Comparison of ENCODE assay signal across 15 cellular contexts in the genomic region with DNA sequence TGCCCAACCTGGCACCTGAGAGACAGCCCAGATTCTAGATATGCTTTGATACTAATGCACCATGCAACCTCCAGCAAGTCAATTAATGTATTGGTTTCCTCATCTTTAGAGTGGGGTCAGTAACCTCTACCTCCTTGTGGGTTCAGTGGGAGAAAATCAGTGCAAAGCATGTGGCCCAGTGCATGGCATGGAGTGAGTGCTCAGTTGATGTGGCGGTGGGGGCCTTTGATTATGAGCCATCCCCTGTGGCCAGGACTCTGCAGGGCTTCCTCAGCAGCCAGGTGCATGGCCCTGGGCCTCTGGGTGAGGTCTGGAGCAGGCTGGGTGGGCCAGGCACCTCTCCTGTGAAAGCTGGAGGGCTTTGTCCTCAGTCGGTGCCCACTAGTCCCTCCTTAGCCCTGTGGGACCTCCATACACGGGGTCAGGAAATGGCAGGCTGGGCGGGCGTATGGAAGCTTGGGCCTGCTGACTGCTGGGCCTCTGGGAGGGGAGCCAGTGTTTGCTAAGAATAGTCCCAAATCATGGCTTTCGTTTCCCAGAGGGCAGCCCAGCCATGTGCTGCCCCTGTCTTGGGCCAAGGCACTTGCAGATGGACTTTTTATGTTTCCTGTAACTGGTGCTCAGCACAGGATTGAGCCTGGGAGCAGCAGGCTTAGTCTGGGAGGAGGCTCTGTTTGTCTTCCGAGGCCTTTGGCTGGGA. TPM values are rescaled to one million over a fixed set of nuclear protein-coding genes. Genes with fewer than 3 reads are reported as not detected.
DNase-seq lines count a peak whose midpoint lies in the region; ATAC-seq and TF ChIP-seq lines count a peak whose summit lies in the region.
"Had no signal": no experiment of that assay in that cellular context is flagged by ENCODE, and none has a peak within 500 bp of the region (broad histone marks: within the 10 kb centered on the region; RNA-seq: fewer than 3 reads in every experiment).

No MANE protein-coding gene starts in this region.

- no peak overlapping the region for H2AK5ac ChIP-seq in neuronal stem cell (ENCODE audit: low read depth, low read length)

- no peak overlapping the region for H2BK15ac ChIP-seq in neuronal stem cell (ENCODE audit: low read length)

- no peak overlapping the region for H3K27ac Mint-ChIP-seq in activated T-helper 17 cell treated with anti-CD3 and anti-CD28 coated beads, Interleukin-2, amount 50 U/mL, for 72 hours
- H3K27ac Mint-ChIP-seq: CD8-positive, alpha-beta T cell; effector memory CD8-positive, alpha-beta T cell had no signal

- no peak overlapping the region for H3K4me3 Mint-ChIP-seq in activated T-helper 17 cell treated with anti-CD3 and anti-CD28 coated beads, Interleukin-2, amount 50 U/mL, for 72 hours
- H3K4me3 Mint-ChIP-seq: CD8-positive, alpha-beta T cell; effector memory CD8-positive, alpha-beta T cell had no signal

- no peaks in the 10 kb centered on the region for H3K36me3 ChIP-seq in ascending aorta
- H3K36me3 ChIP-seq in neuronal stem cell (replicated peaks in 1 of 2; ENCODE audit: control insufficient read depth in 2 of 2, insufficient read depth in 2 of 2, low read length in 2 of 2), result peaks cover 0 to 5% of the 10 kb centered on the region in 2 donors
- H3K36me3 ChIP-seq in urinary bladder (ENCODE audit: insufficient read depth), result no peaks in the 10 kb centered on the region

- H3K27ac ChIP-seq in ascending aorta (peak overlapping the region; percentile 64 to 79), neuronal stem cell (replicated peaks; ENCODE audit: low read length) (no peak overlapping the region), urinary bladder (ENCODE audit: low read depth) (peak overlapping the region; percentile 24)

- peaks cover 6% of the 10 kb centered on the region for H3K79me1 ChIP-seq in neuronal stem cell (ENCODE audit: low read depth, low read length)

- no peaks in the 10 kb centered on the region for H3K9me3 Mint-ChIP-seq in activated T-helper 17 cell treated with anti-CD3 and anti-CD28 coated beads, Interleukin-2, amount 50 U/mL, for 72 hours
- H3K9me3 Mint-ChIP-seq: CD8-positive, alpha-beta T cell; effector memory CD8-positive, alpha-beta T cell; naive thymus-derived CD8-positive, alpha-beta T cell had no signal

- no peak overlapping the region for H2AFZ ChIP-seq in neuronal stem cell (ENCODE audit: low read length)

- intact Hi-C loops in ascending aorta (cut with DNase I) (no loop called here), cardiac septum (cut with DNase I) (no loop called here)

- peaks cover 21 to 38% of the 10 kb centered on the region in 2 donors for H3K4me1 ChIP-seq in ascending aorta
- H3K4me1 ChIP-seq in neuronal stem cell (ENCODE audit: control insufficient read depth in 2 of 2, insufficient read depth in 1 of 2, low read depth in 1 of 2, low read length in 2 of 2), result peaks cover 7 to 8% of the 10 kb centered on the region in 2 donors
- H3K4me1 ChIP-seq in urinary bladder (ENCODE audit: insufficient read depth), result no peaks in the 10 kb centered on the region

- H3K4me1 Mint-ChIP-seq in activated T-helper 17 cell treated with anti-CD3 and anti-CD28 coated beads, Interleukin-2, amount 50 U/mL, for 72 hours, result peaks cover 17% of the 10 kb centered on the region

- DNase-seq in ascending aorta (ENCODE audit: low spot score in 2 of 2) (peak in 1 of 2 donors; percentile 83), cardiac septum (ENCODE audit: low spot score) (peak; percentile 89), neuronal stem cell (ENCODE audit: low spot score) (no peak)
- no peak for DNase-seq in activated T-cell treated with anti-CD3 and anti-CD28 coated beads, Interleukin-2, amount 50 U/mL, for 48 hours
- DNase-seq: activated CD8-positive, alpha-beta memory T cell treated with anti-CD3 and anti-CD28 coated beads, Interleukin-2, amount 50 U/mL, for 4 hours; CD8-positive, alpha-beta T cell; effector memory CD8-positive, alpha-beta T cell; NCI-H1436 treated with DMSO at 0.1 percent for 48 hours; NCI-H748 treated with DMSO at 0.1 percent for 48 hours; stimulated activated CD4-positive, alpha-beta T cell treated with anti-CD3 and anti-CD28 coated beads, Interleukin-15, amount 100 ng/mL, for 24 hours had no signal

- H3K36me3 Mint-ChIP-seq in activated T-helper 17 cell treated with anti-CD3 and anti-CD28 coated beads, Interleukin-2, amount 50 U/mL, for 72 hours (ENCODE audit: low read depth), result no peaks in the 10 kb centered on the region
- H3K36me3 Mint-ChIP-seq: CD8-positive, alpha-beta T cell; naive thymus-derived CD8-positive, alpha-beta T cell had no signal

- H3K9ac ChIP-seq in neuronal stem cell (ENCODE audit: low read depth, low read length, poor library complexity), result peak overlapping the region; percentile 3

- no CpG with 5 or more reads among the region's 7 CpGs for WGBS in neuronal stem cell (ENCODE audit: extremely low coverage in 2 of 2, insufficient read length in 2 of 2, insufficient replicate concordance in 1 of 2), 2 donors
- WGBS in urinary bladder, result 30% methylated on average over 7 of the region's 7 CpGs

- no peak overlapping the region for H4K8ac ChIP-seq in neuronal stem cell (ENCODE audit: low read depth, low read length)

- no peak overlapping the region for H4K91ac ChIP-seq in neuronal stem cell (ENCODE audit: low read depth, low read length, poor library complexity)

- H3K27me3 Mint-ChIP-seq in activated T-helper 17 cell treated with anti-CD3 and anti-CD28 coated beads, Interleukin-2, amount 50 U/mL, for 72 hours, result no peaks in the 10 kb centered on the region
- H3K27me3 Mint-ChIP-seq: naive thymus-derived CD8-positive, alpha-beta T cell had no signal

- H3K23ac ChIP-seq in neuronal stem cell (ENCODE audit: low read depth, low read length, poor library complexity), result peak overlapping the region; percentile 14

- H2BK120ac ChIP-seq in neuronal stem cell (ENCODE audit: low read depth, low read length), result no peak overlapping the region

- no peak overlapping the region for H3K4me3 ChIP-seq in ascending aorta
- H3K4me3 ChIP-seq in neuronal stem cell (ENCODE audit: low read length in 2 of 2), result no peak overlapping the region
- H3K4me3 ChIP-seq in urinary bladder (ENCODE audit: low read depth, low read length), result no peak overlapping the region

- H2BK12ac ChIP-seq in neuronal stem cell (ENCODE audit: low read length), result no peak overlapping the region

- TF ChIP-seq CTCF in ascending aorta (IDR thresholded peaks at IDR 0.05), result peak in 1 of 3 experiments; percentile 22

- H3K4ac ChIP-seq in neuronal stem cell (ENCODE audit: low read length), result no peak overlapping the region

- ATAC-seq in HG02610 (IDR thresholded peaks at IDR 0.05; ENCODE audit: unreplicated experiment), result no peak
- ATAC-seq in activated T-helper 17 cell treated with anti-CD3 and anti-CD28 coated beads, Interleukin-2, amount 50 U/mL, for 72 hours (replicated peaks), result no peak
- ATAC-seq: CD8-positive, alpha-beta T cell; effector memory CD8-positive, alpha-beta T cell; naive thymus-derived CD8-positive, alpha-beta T cell had no signal

- no peak overlapping the region for H3K14ac ChIP-seq in neuronal stem cell (ENCODE audit: low read length)

- no peak overlapping the region for H3K4me2 ChIP-seq in neuronal stem cell (ENCODE audit: insufficient read depth, low read length, poor library complexity, severe bottlenecking)

- H3K27me3 ChIP-seq in ascending aorta (no peaks in the 10 kb centered on the region), neuronal stem cell (ENCODE audit: control insufficient read depth in 3 of 3, insufficient read depth in 3 of 3, low read depth in 1 of 3, low read length in 3 of 3) (peaks cover 0 to 12% (median 4%) of the 10 kb centered on the region in 3 experiments)

- H3K9me3 ChIP-seq in ascending aorta (no peaks in the 10 kb centered on the region), neuronal stem cell (replicated peaks in 1 of 2; ENCODE audit: control insufficient read depth in 2 of 2, insufficient read depth in 1 of 2, low read depth in 1 of 2, low read length in 2 of 2) (no peaks in the 10 kb centered on the region)

- H3K18ac ChIP-seq in neuronal stem cell (ENCODE audit: low read length), result peak overlapping the region; percentile 35

- H2BK5ac ChIP-seq in neuronal stem cell (ENCODE audit: low read length), result no peak overlapping the region

RNA-seq across cellular contexts. Expression of gene PALD1, which starts 3.4 kb away (rescaled TPM):
- total RNA-seq in ascending aorta, result 21.7 TPM
- total RNA-seq in cardiac septum, result 5.3 TPM
- 8.1 TPM for polyA plus RNA-seq in neuronal stem cell (2013, experiment 1 of 2)
- polyA plus RNA-seq in neuronal stem cell (2013, experiment 2 of 2), result 8.1 TPM
- 10.2 TPM for total RNA-seq in urinary bladder
- 5.7 TPM for polyA plus RNA-seq in urinary bladder
- 1 to 10 TPM in 1 of 2 donors, under 1 TPM in 1; 0.17 to 1.4 TPM for total RNA-seq in activated T-helper 17 cell treated with anti-CD3 and anti-CD28 coated beads, Interleukin-2, amount 50 U/mL, for 72 hours
- total RNA-seq: naive thymus-derived CD8-positive, alpha-beta T cell had no signal

RNA-seq across cellular contexts. Expression of gene NODAL, which starts 40.5 kb away (rescaled TPM):
- total RNA-seq in ascending aorta, result not detected
- 0.38 TPM for total RNA-seq in cardiac septum
- polyA plus RNA-seq in neuronal stem cell (2013, experiment 1 of 2), result not detected
- polyA plus RNA-seq in neuronal stem cell (2013, experiment 2 of 2), result not detected
- total RNA-seq in urinary bladder, result not detected
- not detected for polyA plus RNA-seq in urinary bladder
- total RNA-seq in activated T-helper 17 cell treated with anti-CD3 and anti-CD28 coated beads, Interleukin-2, amount 50 U/mL, for 72 hours, result not detected
- total RNA-seq: CD8-positive, alpha-beta T cell; naive thymus-derived CD8-positive, alpha-beta T cell; SK-MEL-5 had no signal
- polyA plus RNA-seq: naive thymus-derived CD8-positive, alpha-beta T cell had no signal
